ENCODE assay signal across 18 cellular contexts in the genomic region with DNA sequence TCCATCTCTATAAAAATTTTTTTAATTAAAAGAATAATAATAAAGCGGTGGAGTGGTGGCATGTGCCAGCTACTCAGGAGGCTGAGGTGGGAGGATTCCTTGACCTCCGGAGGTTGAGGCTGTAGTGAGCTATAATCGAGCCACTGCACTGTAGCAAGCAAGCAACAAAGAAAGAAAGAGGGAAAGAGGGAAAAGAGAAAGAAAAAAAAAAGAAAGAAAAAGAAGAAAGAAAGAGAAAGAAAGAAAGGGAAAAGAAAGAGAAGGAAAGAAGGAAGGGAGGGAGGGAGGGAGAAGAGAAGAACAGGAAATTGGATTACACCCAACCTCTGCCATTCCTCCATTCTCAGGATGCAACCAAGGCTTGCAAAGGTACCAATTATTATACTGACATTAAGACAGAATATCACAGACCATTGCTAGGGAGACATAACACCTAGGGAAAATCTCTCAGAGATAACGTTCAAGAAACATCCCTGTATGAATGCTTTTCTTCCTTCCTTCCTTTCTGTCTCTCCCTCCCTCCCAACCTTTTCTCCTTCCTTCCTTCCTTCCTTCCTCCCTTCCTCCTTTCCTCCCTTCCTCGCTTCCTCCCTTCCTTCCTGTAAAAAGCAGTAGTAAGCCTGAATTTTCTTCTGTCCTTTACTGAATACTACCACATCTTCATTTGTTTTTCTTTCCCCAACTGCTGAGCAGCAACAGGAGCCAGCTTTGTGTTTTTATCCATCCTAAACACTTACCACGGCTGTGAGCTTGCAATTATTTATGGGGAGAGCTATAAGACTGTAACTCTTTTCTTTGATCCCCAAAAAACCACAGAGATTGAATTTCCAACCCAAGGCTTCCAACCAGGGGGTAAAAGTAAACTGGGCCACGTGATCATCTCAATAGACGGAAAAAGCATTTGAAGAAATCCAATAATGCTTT. TPM values are rescaled to one million over a fixed set of nuclear protein-coding genes. Genes with fewer than 3 reads are reported as not detected.
A peak's percentile ranks its signal among the peaks of the same experiment; 100 is the strongest.
DNase-seq lines count a peak whose midpoint lies in the region; ATAC-seq and TF ChIP-seq lines count a peak whose summit lies in the region.
"Had no signal": no experiment of that assay in that cellular context is flagged by ENCODE, and none has a peak within 500 bp of the region (broad histone marks: within the 10 kb centered on the region; RNA-seq: fewer than 3 reads in every experiment).

No MANE protein-coding gene starts in this region.

- H3K27me3 Mint-ChIP-seq in activated naive CD4-positive, alpha-beta T cell treated with anti-CD3 and anti-CD28 coated beads, Interleukin-2, amount 50 U/mL, for 24 hours, result no peaks in the 10 kb centered on the region
- H3K27me3 Mint-ChIP-seq in activated naive CD4-positive, alpha-beta T cell treated with anti-CD3 and anti-CD28 coated beads for 36 hours (ENCODE audit: low read depth), result no peaks in the 10 kb centered on the region
- H3K27me3 Mint-ChIP-seq in immature natural killer cell (ENCODE audit: low read depth in 3 of 3) (peaks cover 11 to 23% (median 22%) of the 10 kb centered on the region in 3 donors), progenitor cell of endocrine pancreas (peaks cover 5% of the 10 kb centered on the region)
- H3K27me3 Mint-ChIP-seq: activated CD4-positive, alpha-beta memory T cell treated with anti-CD3 and anti-CD28 coated beads for 36 hours had no signal

- peak overlapping the region; percentile 3 for H3K4me3 Mint-ChIP-seq in activated naive CD4-positive, alpha-beta T cell treated with anti-CD3 and anti-CD28 coated beads, Interleukin-2, amount 50 U/mL, for 24 hours
- no peak overlapping the region for H3K4me3 Mint-ChIP-seq in activated naive CD4-positive, alpha-beta T cell treated with anti-CD3 and anti-CD28 coated beads for 36 hours
- peak overlapping the region; percentile 50 to 94 (median 93) for H3K4me3 Mint-ChIP-seq in immature natural killer cell
- H3K4me3 Mint-ChIP-seq in progenitor cell of endocrine pancreas (ENCODE audit: low read depth), result peak overlapping the region; percentile 1

- H3K9me3 Mint-ChIP-seq in activated naive CD4-positive, alpha-beta T cell treated with anti-CD3 and anti-CD28 coated beads, Interleukin-2, amount 50 U/mL, for 24 hours, result no peaks in the 10 kb centered on the region
- H3K9me3 Mint-ChIP-seq in activated naive CD4-positive, alpha-beta T cell treated with anti-CD3 and anti-CD28 coated beads for 36 hours, result no peaks in the 10 kb centered on the region
- no peaks in the 10 kb centered on the region for H3K9me3 Mint-ChIP-seq in immature natural killer cell
- no peaks in the 10 kb centered on the region for H3K9me3 Mint-ChIP-seq in progenitor cell of endocrine pancreas (ENCODE audit: low read depth)
- H3K9me3 Mint-ChIP-seq: activated CD4-positive, alpha-beta memory T cell treated with anti-CD3 and anti-CD28 coated beads for 36 hours had no signal

- H3K9me3 ChIP-seq in HEK293 (ENCODE audit: control insufficient read depth, insufficient read depth, low read depth, low read length), result no peaks in the 10 kb centered on the region

- H3K36me3 Mint-ChIP-seq in activated naive CD4-positive, alpha-beta T cell treated with anti-CD3 and anti-CD28 coated beads, Interleukin-2, amount 50 U/mL, for 24 hours, result no peaks in the 10 kb centered on the region
- peaks cover 23% of the 10 kb centered on the region for H3K36me3 Mint-ChIP-seq in activated naive CD4-positive, alpha-beta T cell treated with anti-CD3 and anti-CD28 coated beads for 36 hours (ENCODE audit: low read depth)
- H3K36me3 Mint-ChIP-seq in immature natural killer cell (peaks cover 0 to 5% (median 3%) of the 10 kb centered on the region in 3 donors), progenitor cell of endocrine pancreas (ENCODE audit: insufficient read depth) (no peaks in the 10 kb centered on the region)

- CTCF ChIA-PET in activated naive CD4-positive, alpha-beta T cell treated with anti-CD3 and anti-CD28 coated beads for 36 hours (lab: Charles Lee), result interaction anchor here (0.6 to 1.1 kb wide), 3 partner anchors 13 to 113 kb away, joined by 3 to 7 read pairs (median 3); no protein-coding TSS in a partner anchor
- CTCF ChIA-PET in HEK293 (lab: Yijun Ruan, JAX), result interaction anchor here (0.6 to 1.5 kb wide), 3 partner anchors 56 to 80 kb away, joined by 3 to 4 read pairs (median 4); partner anchors contain the start of gene SNN

- peaks cover 15% of the 10 kb centered on the region for H3K4me1 ChIP-seq in HEK293 (ENCODE audit: control insufficient read depth, insufficient read depth, low read length)

- H3K4me3 ChIP-seq in HEK293 (ENCODE audit: low read depth, low read length), result no peak overlapping the region

- H3K27ac Mint-ChIP-seq in activated naive CD4-positive, alpha-beta T cell treated with anti-CD3 and anti-CD28 coated beads, Interleukin-2, amount 50 U/mL, for 24 hours, result peak overlapping the region; percentile 56
- no peak overlapping the region for H3K27ac Mint-ChIP-seq in activated naive CD4-positive, alpha-beta T cell treated with anti-CD3 and anti-CD28 coated beads for 36 hours
- H3K27ac Mint-ChIP-seq in immature natural killer cell, result peak overlapping the region in 5 of 6 donors; percentile 71 to 97 (median 93)
- no peak overlapping the region for H3K27ac Mint-ChIP-seq in progenitor cell of endocrine pancreas

- peaks cover 21% of the 10 kb centered on the region for H3K4me1 Mint-ChIP-seq in activated naive CD4-positive, alpha-beta T cell treated with anti-CD3 and anti-CD28 coated beads, Interleukin-2, amount 50 U/mL, for 24 hours
- peaks cover 18% of the 10 kb centered on the region for H3K4me1 Mint-ChIP-seq in activated naive CD4-positive, alpha-beta T cell treated with anti-CD3 and anti-CD28 coated beads for 36 hours (ENCODE audit: low read depth)
- H3K4me1 Mint-ChIP-seq in immature natural killer cell (peaks cover 25 to 43% of the 10 kb centered on the region in 2 donors), progenitor cell of endocrine pancreas (ENCODE audit: low read depth) (peaks cover 17% of the 10 kb centered on the region)

- intact Hi-C loops in activated naive CD4-positive, alpha-beta T cell treated with anti-CD3 and anti-CD28 coated beads for 36 hours (cut with micrococcal nuclease), result loop anchor here (5.0 to 10.0 kb wide), 5 partner anchors 209 to 644 kb away; partner anchors contain the start of genes CLEC16A, DEXI, GSPT1 and ZC3H7A

- DNase-seq in activated naive CD4-positive, alpha-beta T cell treated with anti-CD3 and anti-CD28 coated beads for 36 hours, result no peak
- DNase-seq in immature natural killer cell, result no peak
- DNase-seq in progenitor cell of endocrine pancreas (ENCODE audit: low spot score, unreplicated experiment), result no peak
- no peak for DNase-seq in cerebellum (ENCODE audit: low spot score)
- no peak for DNase-seq in GF-D8 (lab: John Stamatoyannopoulos, UW)
- DNase-seq: ACHN; activated CD4-positive, alpha-beta memory T cell treated with anti-CD3 and anti-CD28 coated beads for 36 hours; brain microvascular endothelial cell; DMS53; head of caudate nucleus; NCI-H1694 treated with DMSO at 0.1 percent for 48 hours; NCI-H774; SHP77 treated with DMSO at 0.1 percent for 48 hours had no signal

- H3K27ac ChIP-seq in HEK293 (ENCODE audit: extremely low read depth, low read depth, low read length), result no peak overlapping the region
- H3K27ac ChIP-seq: brain microvascular endothelial cell, HL-60 had no signal

- no peak for TF ChIP-seq CTCF in HEK293 (tag by site-specific recombination; IDR thresholded peaks at IDR 0.05)
- TF ChIP-seq CTCF in progenitor cell of endocrine pancreas (IDR thresholded peaks at IDR 0.05; ENCODE audit: unreplicated experiment), result no peak

- POLR2A ChIA-PET in HEK293 (lab: Yijun Ruan, JAX), result interaction anchor here (0.7 kb wide), 1 partner anchor 54 kb away, joined by 6 read pairs; no protein-coding TSS in a partner anchor

- no peak for ATAC-seq in HG03571 (IDR thresholded peaks at IDR 0.05; ENCODE audit: unreplicated experiment)
- ATAC-seq: left lobe of liver had no signal

- no peaks in the 10 kb centered on the region for H3K36me3 ChIP-seq in HEK293 (ENCODE audit: control insufficient read depth in 2 of 2, insufficient read depth in 1 of 2, low read length in 2 of 2)
- H3K36me3 ChIP-seq: brain microvascular endothelial cell had no signal

TF ChIP-seq in HEK293, 187 proteins besides CTCF, POLR2A, EP300 and RAD21:
- TF ChIP-seq PRDM1 (tag by site-specific recombination; IDR thresholded peaks at IDR 0.05) (peak; percentile 70), ZNF354C (tag by site-specific recombination; IDR thresholded peaks at IDR 0.05; ENCODE audit: borderline replicate concordance, low read depth) (no peak), SCRT2 (tag by site-specific recombination; IDR thresholded peaks at IDR 0.05) (0 out of 2 replicates have a peak, but pooled peaks have one; percentile 26), ZNF530 (tag by site-specific recombination; IDR thresholded peaks at IDR 0.05; ENCODE audit: low read depth) (no peak), ZNF366 (tag by site-specific recombination; conservative IDR thresholded peaks at IDR 0.05) (peak; percentile 85), MZF1 (tag by site-specific recombination; IDR thresholded peaks at IDR 0.05; ENCODE audit: borderline replicate concordance) (peak; percentile 71; the same call in 1 of the 2 replicates)

RNA-seq across cellular contexts. Expression of gene LITAF, which starts 1.9 kb away (rescaled TPM):
- total RNA-seq in activated naive CD4-positive, alpha-beta T cell treated with anti-CD3 and anti-CD28 coated beads for 36 hours, result 100 to 1,000 TPM; 171 to 174 TPM
- 1,000 to 10,000 TPM; 1,031 to 1,827 (median 1,086) TPM for polyA plus RNA-seq in immature natural killer cell
- total RNA-seq in progenitor cell of endocrine pancreas, result 47.6 and 48.6 TPM in 2 replicates
- 29.1 TPM for total RNA-seq in cerebellum

Comparison
In these comparisons a context has a peak if more than half of its experiments do, and no peak if none do; other contexts are left out.
1. H3K27ac Mint-ChIP-seq: peak in activated naive CD4-positive, alpha-beta T cell treated with anti-CD3 and anti-CD28 coated beads, Interleukin-2, amount 50 U/mL, for 24 hours (single experiment) and immature natural killer cell (5 of 6); none in activated naive CD4-positive, alpha-beta T cell treated with anti-CD3 and anti-CD28 coated beads for 36 hours (single experiment) and progenitor cell of endocrine pancreas (single experiment).